In the genomic region with DNA sequence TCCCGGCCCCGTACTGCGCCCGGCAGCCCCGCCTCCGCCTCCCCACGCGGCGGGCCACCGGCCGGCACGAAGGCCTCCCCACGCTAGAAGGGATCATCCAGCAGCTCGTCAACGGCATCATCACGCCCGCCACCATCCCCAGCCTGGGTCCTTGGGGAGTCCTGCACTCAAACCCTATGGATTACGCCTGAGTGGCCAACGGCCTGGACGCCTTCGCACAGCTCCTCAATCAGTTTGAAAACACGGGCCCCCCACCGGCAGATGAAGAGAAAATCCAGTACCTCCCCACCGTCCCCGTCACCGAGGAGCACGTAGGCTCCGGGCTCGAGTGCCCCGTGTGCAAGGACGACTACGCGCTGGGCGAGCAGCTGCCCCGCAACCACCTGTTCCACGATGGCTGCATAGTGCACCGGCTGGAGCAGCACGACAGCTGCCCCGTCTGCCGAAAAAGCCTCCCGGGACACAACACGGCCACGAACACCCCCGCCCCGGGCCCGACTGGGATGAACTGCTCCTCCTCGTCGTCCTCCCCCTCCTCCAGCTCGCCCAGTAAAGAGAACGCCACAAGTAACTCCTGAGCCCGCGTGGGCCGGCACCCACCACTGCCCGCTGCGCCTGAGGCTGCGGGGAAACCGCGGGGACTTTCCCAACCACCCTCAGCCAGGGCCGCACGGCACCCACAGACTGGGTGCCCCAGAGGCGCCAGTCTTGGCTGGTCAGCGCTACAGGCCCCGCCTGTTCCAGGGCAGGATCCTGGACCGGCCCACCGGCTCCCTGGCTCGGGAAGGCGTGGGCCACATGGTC, we compare ENCODE assay signal across 8 cellular contexts. TPM values are rescaled to one million over a fixed set of nuclear protein-coding genes. Genes with fewer than 3 reads are reported as not detected.
DNase-seq lines count a peak whose midpoint lies in the region; FAIRE-seq and TF ChIP-seq lines count a peak whose summit lies in the region.

No MANE protein-coding gene starts in this region.

- peaks cover 0 to 2% (median 0%) of the 10 kb centered on the region in 8 donors for H3K9me3 Mint-ChIP-seq in CD4-positive, alpha-beta memory T cell
- H3K9me3 Mint-ChIP-seq in H9: peaks cover 2 to 3% of the 10 kb centered on the region in 2 experiments; a peak in 2 of 5 replicates

- peak; percentile 8 to 41 (median 15) for DNase-seq in CD4-positive, alpha-beta memory T cell
- DNase-seq in H9 (peak; percentile 68), H1 (ENCODE audit: low read depth in 1 of 2, low spot score in 2 of 2) (no peak), retina (peak; percentile 83), NCI-H446 treated with DMSO at 0.1 percent for 48 hours (lab: John Stamatoyannopoulos, UW) (no peak), NCI-H1694 treated with DMSO at 0.1 percent for 48 hours (lab: John Stamatoyannopoulos, UW) (no peak), NCI-H2081 (lab: John Stamatoyannopoulos, UW) (no peak)
- DNase-seq in activated CD4-positive, alpha-beta T cell treated with anti-CD3 and anti-CD28 coated beads for 4 hours: peak; percentile 27 to 33

- no peak overlapping the region for H2BK120ac ChIP-seq in H9 (ENCODE audit: low read depth, low read length, poor library complexity, severe bottlenecking)
- no peak overlapping the region for H2BK120ac ChIP-seq in H1 (replicated peaks; ENCODE audit: low read depth, low read length)

- H2BK15ac ChIP-seq in H9 (ENCODE audit: low read depth, low read length): no peak overlapping the region; the same call in 1 of the 2 replicates
- no peak overlapping the region for H2BK15ac ChIP-seq in H1 (ENCODE audit: low read length)

- H3K18ac ChIP-seq in H9 (ENCODE audit: insufficient read length, low read depth, low read length): no peak overlapping the region
- H3K18ac ChIP-seq in H1 (ENCODE audit: extremely low read depth, low read length): no peak overlapping the region; the same call in 1 of the 2 replicates

- H4K5ac ChIP-seq in H9 (ENCODE audit: insufficient read length, low read depth, low read length) (no peak overlapping the region), H1 (ENCODE audit: insufficient read length, low read depth, low read length) (no peak overlapping the region)

- POLR2A ChIA-PET in CD4-positive, alpha-beta memory T cell (lab: Charles Lee; ENCODE audit: partially characterized antibody): no interaction called here
- POLR2A ChIA-PET in H1 (lab: Charles Lee; ENCODE audit: partially characterized antibody): interaction anchor here (0.6 kb wide), 1 partner anchor 22 kb away, joined by 4 read pairs; no protein-coding TSS in a partner anchor

- H3K4me3 ChIP-seq in CD4-positive, alpha-beta memory T cell (ENCODE audit: low read length in 2 of 2): peak overlapping the region in 1 of 2 donors; percentile 31
- no peak overlapping the region for H3K4me3 ChIP-seq in H1 (ENCODE audit: extremely low read depth in 1 of 4, insufficient read depth in 2 of 4, low read depth in 3 of 4, low read length in 4 of 4)

- intact Hi-C loops in CD4-positive, alpha-beta memory T cell (cut with micrococcal nuclease): no loop called here

- CTCF ChIA-PET in CD4-positive, alpha-beta memory T cell (lab: Charles Lee; ENCODE audit: partially characterized antibody): no interaction called here
- CTCF ChIA-PET in H1 (lab: Charles Lee; ENCODE audit: partially characterized antibody): interaction anchor here (0.6 to 8.4 kb wide), 8 partner anchors 11 to 356 kb away, joined by 3 to 58 read pairs (median 4); a partner anchor contains a TSS

- H3T11ph ChIP-seq in H9 (ENCODE audit: low read length): no peak overlapping the region

- H4K20me1 ChIP-seq in H9 (ENCODE audit: control insufficient read depth, insufficient read depth, insufficient read length): no peaks in the 10 kb centered on the region
- no peaks in the 10 kb centered on the region for H4K20me1 ChIP-seq in H1 (replicated peaks in 1 of 2; ENCODE audit: control insufficient read depth in 1 of 2, insufficient read depth in 2 of 2, low read length in 2 of 2)

- H2AK5ac ChIP-seq in H9 (ENCODE audit: insufficient read length, low read length): no peak overlapping the region
- no peak overlapping the region for H2AK5ac ChIP-seq in H1 (ENCODE audit: low read depth, low read length)

- no peak overlapping the region for H3K27ac Mint-ChIP-seq in CD4-positive, alpha-beta memory T cell
- no peak overlapping the region for H3K27ac Mint-ChIP-seq in H9

- H2BK5ac ChIP-seq in H9 (ENCODE audit: insufficient read length, low read length) (no peak overlapping the region), H1 (ENCODE audit: low read depth, low read length) (peak overlapping the region; percentile 44; the same call in 1 of the 2 replicates)

- H3K4me1 Mint-ChIP-seq in CD4-positive, alpha-beta memory T cell: peaks cover 3 to 24% (median 18%) of the 10 kb centered on the region in 4 donors
- peaks cover 18 to 19% of the 10 kb centered on the region in 2 experiments for H3K4me1 Mint-ChIP-seq in H9

- H3K4me2 ChIP-seq in H9 (ENCODE audit: insufficient read depth, insufficient read length, low read length): no peak overlapping the region
- H3K4me2 ChIP-seq in H1 (ENCODE audit: insufficient read depth in 1 of 2, low read depth in 2 of 2, low read length in 2 of 2): no peak overlapping the region

- H3K79me2 ChIP-seq in H9 (ENCODE audit: insufficient read depth, low read length): no peaks in the 10 kb centered on the region
- H3K79me2 ChIP-seq in H1 (ENCODE audit: control insufficient read depth in 1 of 2, insufficient read depth in 2 of 2, low read length in 2 of 2): no peaks in the 10 kb centered on the region

- no peak overlapping the region for H2AFZ ChIP-seq in H9 (ENCODE audit: low read length)
- H2AFZ ChIP-seq in H1 (ENCODE audit: low read length): no peak overlapping the region

- H3K14ac ChIP-seq in H9 (ENCODE audit: insufficient read depth, low read length): no peak overlapping the region; the same call in 1 of the 2 replicates
- no peak overlapping the region for H3K14ac ChIP-seq in H1 (ENCODE audit: insufficient read length)

- peaks cover 46 to 49% of the 10 kb centered on the region in 2 donors for H3K27me3 Mint-ChIP-seq in CD4-positive, alpha-beta memory T cell
- H3K27me3 Mint-ChIP-seq in H9 (ENCODE audit: low read depth): no peaks in the 10 kb centered on the region

- no peak overlapping the region for H4K8ac ChIP-seq in H9 (replicated peaks; ENCODE audit: insufficient read length, low read depth, low read length)
- peak overlapping the region; percentile 35 for H4K8ac ChIP-seq in H1 (ENCODE audit: extremely low read depth, insufficient read depth, low read length)

- no peak overlapping the region for H3K23ac ChIP-seq in H9 (ENCODE audit: insufficient read length, low read depth, low read length)
- H3K23ac ChIP-seq in H1 (ENCODE audit: insufficient read length): no peak overlapping the region

- FAIRE-seq in H1 (lab: Jason Lieb, UNC): no peak

- WGBS in H9 (ENCODE audit: extremely low coverage, insufficient read length, low lambda C conversion rate): no CpG with 5 or more reads among the region's 67 CpGs
- WGBS in H1 (ENCODE audit: extremely low coverage in 1 of 2, insufficient coverage in 1 of 2, insufficient read length in 1 of 2, insufficient replicate concordance in 2 of 2, low coverage in 1 of 2, low lambda C conversion rate in 2 of 2, missing lambda C conversion rate in 1 of 2), 2 experiments: 90% methylated on average over 59 of the region's 67 CpGs; no CpG with 5 or more reads in 1 of the 2 experiments

- H3K79me1 ChIP-seq in H9 (ENCODE audit: insufficient read depth, low read depth, low read length, poor library complexity, severe bottlenecking) (no peaks in the 10 kb centered on the region), H1 (ENCODE audit: low read depth, low read length) (no peaks in the 10 kb centered on the region)

- peaks cover 15% of the 10 kb centered on the region for H3K27me3 ChIP-seq in CD4-positive, alpha-beta memory T cell (ENCODE audit: insufficient read depth, low read length)
- no peaks in the 10 kb centered on the region for H3K27me3 ChIP-seq in H9 (ENCODE audit: insufficient read depth, low read length)
- no peaks in the 10 kb centered on the region for H3K27me3 ChIP-seq in H1 (replicated peaks in 1 of 4; ENCODE audit: control insufficient read depth in 3 of 4, extremely low read depth in 1 of 4, insufficient read depth in 3 of 4, low read length in 3 of 4)

- no peak for TF ChIP-seq CTCF in H9 (conservative IDR thresholded peaks at IDR 0.05)
- TF ChIP-seq CTCF in H1 (IDR thresholded peaks at IDR 0.05; ENCODE audit: control extremely low read depth in 1 of 3, insufficient read depth in 1 of 3, low read depth in 1 of 3, low read length in 3 of 3): no peak

- no peaks in the 10 kb centered on the region for H3K9me3 ChIP-seq in CD4-positive, alpha-beta memory T cell (ENCODE audit: control insufficient read depth in 1 of 2, low read length in 2 of 2)
- H3K9me3 ChIP-seq in H9 (ENCODE audit: control insufficient read depth, low read depth, low read length): no peaks in the 10 kb centered on the region
- no peaks in the 10 kb centered on the region for H3K9me3 ChIP-seq in H1 (ENCODE audit: insufficient read depth in 2 of 2, low read depth in 1 of 2, low read length in 1 of 2)

- H3K9ac ChIP-seq in H9 (ENCODE audit: extremely low read depth, insufficient read length, low read length): no peak overlapping the region
- no peak overlapping the region for H3K9ac ChIP-seq in H1 (replicated peaks in 1 of 4; ENCODE audit: extremely low read depth in 1 of 4, low read depth in 3 of 4, low read length in 3 of 4)

- H3K56ac ChIP-seq in H9 (ENCODE audit: insufficient read length, low read depth, low read length) (no peak overlapping the region), H1 (replicated peaks; ENCODE audit: insufficient read length, low read depth, low read length) (no peak overlapping the region)

- no peak overlapping the region for H3K27ac ChIP-seq in CD4-positive, alpha-beta memory T cell (ENCODE audit: low read depth, low read length)
- no peak overlapping the region for H3K27ac ChIP-seq in H9 (ENCODE audit: insufficient read length, low read depth, low read length)
- H3K27ac ChIP-seq in H1 (ENCODE audit: low read depth, low read length): no peak overlapping the region

- no peak for TF ChIP-seq POLR2A in H1 (IDR thresholded peaks at IDR 0.05; ENCODE audit: control extremely low read depth in 1 of 2, low read depth in 2 of 2, low read length in 2 of 2)

- H3K36me3 ChIP-seq in CD4-positive, alpha-beta memory T cell (ENCODE audit: insufficient read depth, low read length): no peaks in the 10 kb centered on the region
- H3K36me3 ChIP-seq in H1 (ENCODE audit: control insufficient read depth in 2 of 4, insufficient read depth in 4 of 4, low read length in 3 of 4): no peaks in the 10 kb centered on the region

- H4K91ac ChIP-seq in H9 (ENCODE audit: insufficient read length, low read depth, low read length) (no peak overlapping the region), H1 (replicated peaks; ENCODE audit: insufficient read length, low read length) (peak overlapping the region; percentile 67)

- H2BK20ac ChIP-seq in H9 (ENCODE audit: low read depth, low read length, poor library complexity, severe bottlenecking): no peak overlapping the region
- no peak overlapping the region; the same call in 1 of the 2 replicates for H2BK20ac ChIP-seq in H1 (ENCODE audit: low read length)

- H3K23me2 ChIP-seq in H9 (ENCODE audit: insufficient read length, low read depth, low read length, poor library complexity, severe bottlenecking): no peaks in the 10 kb centered on the region
- H3K23me2 ChIP-seq in H1 (ENCODE audit: low read depth, low read length): no peaks in the 10 kb centered on the region

- peak overlapping the region; percentile 69 to 89 (median 82) for H3K4me3 Mint-ChIP-seq in CD4-positive, alpha-beta memory T cell
- H3K4me3 Mint-ChIP-seq in H9: no peak overlapping the region

- TF ChIP-seq EP300 in H1 (IDR thresholded peaks at IDR 0.05; ENCODE audit: borderline replicate concordance in 1 of 2, low read depth in 2 of 2, low read length in 2 of 2): no peak

- no peak overlapping the region for H3K4ac ChIP-seq in H9 (ENCODE audit: low read depth, low read length)
- no peak overlapping the region for H3K4ac ChIP-seq in H1 (replicated peaks; ENCODE audit: insufficient read length, low read depth, low read length)

- H3K36me3 Mint-ChIP-seq in CD4-positive, alpha-beta memory T cell: no peaks in the 10 kb centered on the region
- no peaks in the 10 kb centered on the region for H3K36me3 Mint-ChIP-seq in H9 (ENCODE audit: insufficient read depth in 1 of 3, low read depth in 3 of 3)

- TF ChIP-seq RAD21 in H1 (IDR thresholded peaks at IDR 0.05 in 1 of 2, conservative IDR thresholded peaks at IDR 0.05 in 1 of 2; ENCODE audit: low read depth in 2 of 2, low read length in 2 of 2): no peak

- H2BK12ac ChIP-seq in H9 (ENCODE audit: insufficient read length, low read depth, low read length): no peak overlapping the region
- peak overlapping the region; percentile 77; the same call in 1 of the 2 replicates for H2BK12ac ChIP-seq in H1 (ENCODE audit: low read depth, low read length)

- H3K4me1 ChIP-seq in CD4-positive, alpha-beta memory T cell (ENCODE audit: insufficient read depth, low read length): peaks cover 20% of the 10 kb centered on the region
- peaks cover 4% of the 10 kb centered on the region; the same call in 1 of the 2 replicates for H3K4me1 ChIP-seq in H9 (ENCODE audit: insufficient read depth, low read length)
- H3K4me1 ChIP-seq in H1 (replicated peaks in 1 of 4; ENCODE audit: control insufficient read depth in 3 of 4, insufficient read depth in 4 of 4, low read length in 3 of 4): peaks cover 0 to 2% (median under 1%) of the 10 kb centered on the region in 4 experiments; a peak in 2 of 7 replicates

RNA-seq across cellular contexts. Expression of a gene that starts 39.0 kb away (rescaled TPM):
- total RNA-seq in CD4-positive, alpha-beta memory T cell: 10 to 100 TPM; 33.0 to 35.7 TPM
- polyA plus RNA-seq in CD4-positive, alpha-beta memory T cell: 10 to 100 TPM in 1 of 2 donors, 1 to 10 TPM in 1; 9.8 to 25.2 TPM
- 61.2 and 65.4 TPM in 2 replicates for total RNA-seq in H9 (2021)
- 110 and 120 TPM in 2 replicates for total RNA-seq in H1 (2021; fragmentation: NEBNext Ultra II Directional; extraction: Animal tissue kit (Norgen Biotek cat#: 25700))
- 156 and 195 TPM in 2 replicates for polyA plus RNA-seq in H1 (2011; rRNA removed)
- 142 TPM for polyA plus RNA-seq in H1 (2011; cell fraction: cytosol; rRNA removed)
- polyA plus RNA-seq in H1 (2011; cell fraction: nucleus; rRNA removed): 377 TPM
- 83.6 to 102 TPM (median 91.8 TPM) in 4 replicates for polyA plus RNA-seq in H1 (2012, experiment 1 of 2)
- 36.0 TPM for polyA plus RNA-seq in H1 (2012, experiment 2 of 2)
- 166 TPM for polyA plus RNA-seq in H1 (2013, experiment 1 of 2)
- 181 TPM for polyA plus RNA-seq in H1 (2013, experiment 2 of 2)
- 331 and 335 TPM in 2 replicates for polyA minus RNA-seq in H1 (2011; rRNA and poly(A)+ RNA removed)
- polyA minus RNA-seq in H1 (2011; cell fraction: cytosol; rRNA and poly(A)+ RNA removed): 139 TPM
- polyA minus RNA-seq in H1 (2011; cell fraction: nucleus; rRNA and poly(A)+ RNA removed): 80.5 TPM

Comparison
In these comparisons a context has a peak if more than half of its experiments do, and no peak if none do; other contexts are left out.
1. DNase-seq: peak in CD4-positive, alpha-beta memory T cell (5 of 5), H9 (single experiment), activated CD4-positive, alpha-beta T cell treated with anti-CD3 and anti-CD28 coated beads for 4 hours (2 of 2) and retina (single experiment); none in H1 (0 of 2), NCI-H446 treated with DMSO at 0.1 percent for 48 hours (single experiment), NCI-H1694 treated with DMSO at 0.1 percent for 48 hours (single experiment) and NCI-H2081 (0 of 2).
2. H3K4me3 Mint-ChIP-seq: peak in CD4-positive, alpha-beta memory T cell (8 of 8); none in H9 (0 of 2).